In genomic region chr16:54921229-54921824, GRCh38 we compare ENCODE assay signal across 1 cellular context.
TF ChIP-seq lines count a peak whose summit lies in the region.

No MANE protein-coding gene starts in this region.

TF ChIP-seq in GM23338, 12 proteins besides CTCF, POLR2A, EP300 and RAD21 (continued from another document):
- TF ChIP-seq ZNF331 (CRISPR knock-in tag; IDR thresholded peaks at IDR 0.05; ENCODE audit: low read depth) = no peak
- TF ChIP-seq EZH2 (IDR thresholded peaks at IDR 0.05; ENCODE audit: low read depth, unreplicated experiment) = no peak
- no peak for TF ChIP-seq ZNF114 (CRISPR knock-in tag; IDR thresholded peaks at IDR 0.05)
- TF ChIP-seq REST (IDR thresholded peaks at IDR 0.05; ENCODE audit: unreplicated experiment) = no peak
- TF ChIP-seq POLR2AphosphoS5 (IDR thresholded peaks at IDR 0.05; ENCODE audit: low read depth) = no peak
- TF ChIP-seq STAT1 (IDR thresholded peaks at IDR 0.05; ENCODE audit: unreplicated experiment) = no peak
